Comparison of ENCODE assay signal across 1 cellular context in genomic region chr17:61260061-61260797, GRCh38.
TF ChIP-seq lines count a peak whose summit lies in the region.

No MANE protein-coding gene starts in this region.

TF ChIP-seq in WTC11, 78 proteins besides CTCF, POLR2A, EP300 and RAD21 (continued from another document):
- TF ChIP-seq ZNF512 (CRISPR knock-in tag; IDR thresholded peaks at IDR 0.05; ENCODE audit: borderline replicate concordance) (no peak), ZNF232 (CRISPR knock-in tag; IDR thresholded peaks at IDR 0.05) (no peak), SMAD4 (CRISPR knock-in tag; IDR thresholded peaks at IDR 0.05) (no peak), SP1 (CRISPR knock-in tag; conservative IDR thresholded peaks at IDR 0.05) (no peak), NR2C2 (CRISPR knock-in tag; IDR thresholded peaks at IDR 0.05) (no peak), STAT6 (CRISPR knock-in tag; conservative IDR thresholded peaks at IDR 0.05; ENCODE audit: low read depth) (no peak), IRF1 (CRISPR knock-in tag; IDR thresholded peaks at IDR 0.05) (no peak)
TF ChIP-seq in WTC11: peak in this region for 0.
